13 cellular contexts compared by ENCODE assay signal in genomic region chr20:3848565-3848964, GRCh38. TPM values are rescaled to one million over a fixed set of nuclear protein-coding genes. Genes with fewer than 3 reads are reported as not detected.
DNase-seq lines count a peak whose midpoint lies in the region; ATAC-seq and TF ChIP-seq lines count a peak whose summit lies in the region.
"Had no signal": no experiment of that assay in that cellular context is flagged by ENCODE, and none has a peak within 500 bp of the region (broad histone marks: within the 10 kb centered on the region; RNA-seq: fewer than 3 reads in every experiment).

No MANE protein-coding gene starts in this region.

- H3K36me3 Mint-ChIP-seq in Caco-2 (ENCODE audit: insufficient read depth, unreplicated experiment): peaks cover 29% of the 10 kb centered on the region
- peaks cover 17% of the 10 kb centered on the region for H3K36me3 Mint-ChIP-seq in activated T-helper 2 cell treated with anti-CD3 and anti-CD28 coated beads, Interferon-gamma antibody, Interleukin-2, Interleukin-4, amounts not matched to agents 10 μg/mL and 5 μg/mL and 100 μg/mL, durations not matched to agents 14 hours and 24 hours and 36 hours (ENCODE audit: low read depth)
- H3K36me3 Mint-ChIP-seq in naive thymus-derived CD4-positive, alpha-beta T cell: peaks cover 0 to 6% (median 0%) of the 10 kb centered on the region in 5 donors

- TF ChIP-seq CTCF in AG04450 (IDR thresholded peaks at IDR 0.05; ENCODE audit: low read depth, low read length) (no peak), Caco-2 (IDR thresholded peaks at IDR 0.05; ENCODE audit: insufficient read depth in 1 of 2, low read depth in 1 of 2, low read length in 1 of 2, severe bottlenecking in 1 of 2, unreplicated experiment in 1 of 2) (no peak)

- BruUV-seq in Caco-2 (replicated peaks; lab: Mats Ljungman, UMichigan): no TSS peak

- H3K9me3 ChIP-seq in AG04450 (ENCODE audit: control insufficient read depth, insufficient read depth, low read length) (no peaks in the 10 kb centered on the region; the same call in 1 of the 2 replicates), Caco-2 (no peaks in the 10 kb centered on the region)
- no peaks in the 10 kb centered on the region for H3K9me3 ChIP-seq in naive thymus-derived CD4-positive, alpha-beta T cell (ENCODE audit: control insufficient read depth in 2 of 3, low read length in 3 of 3)
- H3K9me3 ChIP-seq: colonic mucosa had no signal

- peak overlapping the region; percentile 62 for H3K4me3 Mint-ChIP-seq in Caco-2 (ENCODE audit: unreplicated experiment)
- H3K4me3 Mint-ChIP-seq in activated T-helper 2 cell treated with anti-CD3 and anti-CD28 coated beads, Interferon-gamma antibody, Interleukin-2, Interleukin-4, amounts not matched to agents 10 μg/mL and 5 μg/mL and 100 μg/mL, durations not matched to agents 14 hours and 24 hours and 36 hours (ENCODE audit: low read depth): peak overlapping the region; percentile 90
- H3K4me3 Mint-ChIP-seq in naive thymus-derived CD4-positive, alpha-beta T cell: peak overlapping the region; percentile 85 to 93 (median 90)

- POLR2A ChIA-PET in AG04450 (lab: Yijun Ruan, JAX): no interaction called here
- POLR2A ChIA-PET in Caco-2 (lab: Charles Lee): interaction anchor here (1.1 kb wide), 1 partner anchor 23 kb away, joined by 3 read pairs; no protein-coding TSS in a partner anchor
- POLR2A ChIA-PET in naive thymus-derived CD4-positive, alpha-beta T cell (lab: Charles Lee): interaction anchor here (1.0 kb wide), 1 partner anchor 9 kb away, joined by 5 read pairs; no protein-coding TSS in a partner anchor

- H3K4me3 ChIP-seq in AG04450 (ENCODE audit: low read depth, low read length) (no peak overlapping the region; the same call in 1 of the 2 replicates), Caco-2 (ENCODE audit: low read depth, low read length) (no peak overlapping the region)
- no peak overlapping the region for H3K4me3 ChIP-seq in naive thymus-derived CD4-positive, alpha-beta T cell (ENCODE audit: low read length)

- H3K27me3 Mint-ChIP-seq in Caco-2 (ENCODE audit: insufficient read depth, unreplicated experiment): no peaks in the 10 kb centered on the region
- H3K27me3 Mint-ChIP-seq in activated T-helper 2 cell treated with anti-CD3 and anti-CD28 coated beads, Interferon-gamma antibody, Interleukin-2, Interleukin-4, amounts not matched to agents 10 μg/mL and 5 μg/mL and 100 μg/mL, durations not matched to agents 14 hours and 24 hours and 36 hours (ENCODE audit: low read depth): no peaks in the 10 kb centered on the region
- no peaks in the 10 kb centered on the region for H3K27me3 Mint-ChIP-seq in naive thymus-derived CD4-positive, alpha-beta T cell

- H3K27ac ChIP-seq in AG04450 (ENCODE audit: low read depth, low read length): peak overlapping the region; percentile 21
- H3K27ac ChIP-seq in naive thymus-derived CD4-positive, alpha-beta T cell (ENCODE audit: low read depth, low read length): no peak overlapping the region
- H3K27ac ChIP-seq: colonic mucosa had no signal

- peaks cover 10% of the 10 kb centered on the region for H3K4me1 ChIP-seq in Caco-2
- peaks cover 0 to 10% of the 10 kb centered on the region in 2 donors for H3K4me1 ChIP-seq in naive thymus-derived CD4-positive, alpha-beta T cell (ENCODE audit: control insufficient read depth in 2 of 2, insufficient read depth in 2 of 2, low read length in 2 of 2)

- H3K27ac Mint-ChIP-seq in Caco-2 (ENCODE audit: unreplicated experiment): peak overlapping the region; percentile 60
- H3K27ac Mint-ChIP-seq in activated T-helper 2 cell treated with anti-CD3 and anti-CD28 coated beads, Interferon-gamma antibody, Interleukin-2, Interleukin-4, amounts not matched to agents 10 μg/mL and 5 μg/mL and 100 μg/mL, durations not matched to agents 14 hours and 24 hours and 36 hours: peak overlapping the region; percentile 78
- H3K27ac Mint-ChIP-seq in naive thymus-derived CD4-positive, alpha-beta T cell: peak overlapping the region; percentile 59 to 95 (median 89)

- no peaks in the 10 kb centered on the region for H3K9me3 Mint-ChIP-seq in Caco-2 (ENCODE audit: unreplicated experiment)
- no peaks in the 10 kb centered on the region for H3K9me3 Mint-ChIP-seq in activated T-helper 2 cell treated with anti-CD3 and anti-CD28 coated beads, Interferon-gamma antibody, Interleukin-2, Interleukin-4, amounts not matched to agents 10 μg/mL and 5 μg/mL and 100 μg/mL, durations not matched to agents 14 hours and 24 hours and 36 hours
- no peaks in the 10 kb centered on the region for H3K9me3 Mint-ChIP-seq in naive thymus-derived CD4-positive, alpha-beta T cell

- no peak for DNase-seq in AG04450 (ENCODE audit: low read depth, low spot score)
- DNase-seq in Caco-2: no peak
- no peak for DNase-seq in activated T-helper 2 cell treated with anti-CD3 and anti-CD28 coated beads, Interferon-gamma antibody, Interleukin-2, Interleukin-4, amounts not matched to agents 10 μg/mL and 5 μg/mL and 100 μg/mL, durations not matched to agents 14 hours and 24 hours and 36 hours (ENCODE audit: low spot score)
- no peak for DNase-seq in naive thymus-derived CD4-positive, alpha-beta T cell
- DNase-seq in DMS153 (lab: John Stamatoyannopoulos, UW): no peak
- DNase-seq in amniotic stem cell (lab: John Stamatoyannopoulos, UW): no peak
- DNase-seq in mucosa of gallbladder (ENCODE audit: low spot score): no peak
- DNase-seq: activated gamma-delta T cell, colonic mucosa, NCI-H2029, retina, SHP77 treated with DMSO at 0.1 percent for 48 hours had no signal

- ATAC-seq in naive thymus-derived CD4-positive, alpha-beta T cell: no peak
- no peak for ATAC-seq in HG03469 (IDR thresholded peaks at IDR 0.05; ENCODE audit: unreplicated experiment)

- H3K4me1 Mint-ChIP-seq in Caco-2 (ENCODE audit: low read depth, unreplicated experiment): peaks cover 10% of the 10 kb centered on the region
- peaks cover 17% of the 10 kb centered on the region for H3K4me1 Mint-ChIP-seq in activated T-helper 2 cell treated with anti-CD3 and anti-CD28 coated beads, Interferon-gamma antibody, Interleukin-2, Interleukin-4, amounts not matched to agents 10 μg/mL and 5 μg/mL and 100 μg/mL, durations not matched to agents 14 hours and 24 hours and 36 hours (ENCODE audit: low read depth)
- H3K4me1 Mint-ChIP-seq in naive thymus-derived CD4-positive, alpha-beta T cell: peaks cover 16 to 30% (median 27%) of the 10 kb centered on the region in 7 donors

- H3K36me3 ChIP-seq in Caco-2 (ENCODE audit: control insufficient read depth, insufficient read depth, low read length): no peaks in the 10 kb centered on the region
- H3K36me3 ChIP-seq in naive thymus-derived CD4-positive, alpha-beta T cell (ENCODE audit: control insufficient read depth in 2 of 3, insufficient read depth in 3 of 3, low read length in 3 of 3): peaks cover 0 to 9% (median 0%) of the 10 kb centered on the region in 3 experiments
- H3K36me3 ChIP-seq: colonic mucosa had no signal

- H3K27me3 ChIP-seq in AG04450 (ENCODE audit: control insufficient read depth, insufficient read depth, low read length): no peaks in the 10 kb centered on the region
- H3K27me3 ChIP-seq in Caco-2 (replicated peaks; ENCODE audit: control insufficient read depth, insufficient read depth, low read length): no peaks in the 10 kb centered on the region
- no peaks in the 10 kb centered on the region for H3K27me3 ChIP-seq in naive thymus-derived CD4-positive, alpha-beta T cell (ENCODE audit: control insufficient read depth in 2 of 2, insufficient read depth in 2 of 2, low read length in 2 of 2)
- H3K27me3 ChIP-seq: colonic mucosa had no signal

- CTCF ChIA-PET in AG04450 (lab: Charles Lee) (interaction anchor here (0.6 kb wide), 1 partner anchor 77 kb away, joined by 3 read pairs; no protein-coding TSS in a partner anchor), Caco-2 (lab: Charles Lee) (no interaction called here)
- CTCF ChIA-PET in naive thymus-derived CD4-positive, alpha-beta T cell (lab: Charles Lee): no interaction called here

- intact Hi-C loops in Caco-2 (cut with micrococcal nuclease; ENCODE audit: unreplicated experiment): no loop called here
- intact Hi-C loops in activated T-helper 2 cell treated with anti-CD3 and anti-CD28 coated beads, Interferon-gamma antibody, Interleukin-2, Interleukin-4, amounts not matched to agents 10 μg/mL and 5 μg/mL and 100 μg/mL, durations not matched to agents 14 hours and 24 hours and 36 hours (cut with micrococcal nuclease): no loop called here
- intact Hi-C loops in naive thymus-derived CD4-positive, alpha-beta T cell (cut with micrococcal nuclease): loop anchor here in 1 of 2 donors (5.0 kb wide), 2 partner anchors 39 to 81 kb away; partner anchors contain the start of genes ADISSP and PANK2

RNA-seq across cellular contexts. Expression of gene MAVS, which starts 1.9 kb away (rescaled TPM):
- 16.4 and 18.2 TPM in 2 replicates for polyA plus RNA-seq in AG04450 (2011; rRNA removed)
- 40.2 and 42.4 TPM in 2 replicates for polyA minus RNA-seq in AG04450 (2011; rRNA and poly(A)+ RNA removed)
- total RNA-seq in Caco-2 (2022): 49.3 and 56.4 TPM in 2 replicates
- total RNA-seq in activated T-helper 2 cell treated with anti-CD3 and anti-CD28 coated beads, Interferon-gamma antibody, Interleukin-2, Interleukin-4, amounts not matched to agents 10 μg/mL and 5 μg/mL and 100 μg/mL, durations not matched to agents 14 hours and 24 hours and 36 hours: 41.0 and 43.5 TPM in 2 replicates
- 10 to 100 TPM; 23.3 to 49.9 (median 41.5) TPM for total RNA-seq in naive thymus-derived CD4-positive, alpha-beta T cell
- 10 to 100 TPM in 1 of 2 donors, 1 to 10 TPM in 1; 3.5 to 10.1 TPM for polyA plus RNA-seq in naive thymus-derived CD4-positive, alpha-beta T cell
- total RNA-seq in mucosa of gallbladder: 44.9 TPM

RNA-seq across cellular contexts. Expression of gene AP5S1, which starts 28.2 kb away (rescaled TPM):
- 7.8 and 11.7 TPM in 2 replicates for polyA plus RNA-seq in AG04450 (2011; rRNA removed)
- polyA minus RNA-seq in AG04450 (2011; rRNA and poly(A)+ RNA removed): 10.3 and 14.3 TPM in 2 replicates
- 14.9 and 17.3 TPM in 2 replicates for total RNA-seq in Caco-2 (2022)
- total RNA-seq in activated T-helper 2 cell treated with anti-CD3 and anti-CD28 coated beads, Interferon-gamma antibody, Interleukin-2, Interleukin-4, amounts not matched to agents 10 μg/mL and 5 μg/mL and 100 μg/mL, durations not matched to agents 14 hours and 24 hours and 36 hours: 11.9 and 12.8 TPM in 2 replicates
- total RNA-seq in naive thymus-derived CD4-positive, alpha-beta T cell: 10 to 100 TPM in 4 of 5 experiments, 1 to 10 TPM in 1; 7.9 to 14.0 (median 10.8) TPM
- polyA plus RNA-seq in naive thymus-derived CD4-positive, alpha-beta T cell: 10 to 100 TPM; 19.8 to 25.9 TPM
- total RNA-seq in mucosa of gallbladder: 16.2 TPM

RNA-seq across cellular contexts. Expression of gene PANK2, which starts 40.6 kb away (rescaled TPM):
- 24.9 and 32.2 TPM in 2 replicates for polyA plus RNA-seq in AG04450 (2011; rRNA removed)
- 27.8 and 35.2 TPM in 2 replicates for polyA minus RNA-seq in AG04450 (2011; rRNA and poly(A)+ RNA removed)
- total RNA-seq in Caco-2 (2022) (55.8 and 58.3 TPM in 2 replicates), mucosa of gallbladder (32.5 TPM)
- total RNA-seq in activated T-helper 2 cell treated with anti-CD3 and anti-CD28 coated beads, Interferon-gamma antibody, Interleukin-2, Interleukin-4, amounts not matched to agents 10 μg/mL and 5 μg/mL and 100 μg/mL, durations not matched to agents 14 hours and 24 hours and 36 hours: 49.2 and 51.4 TPM in 2 replicates
- 10 to 100 TPM; 42.4 to 69.7 (median 59.1) TPM for total RNA-seq in naive thymus-derived CD4-positive, alpha-beta T cell
- polyA plus RNA-seq in naive thymus-derived CD4-positive, alpha-beta T cell: 10 to 100 TPM; 39.0 to 46.9 TPM

RNA-seq across cellular contexts. Expression of gene CDC25B, which starts 52.5 kb away (rescaled TPM):
- polyA plus RNA-seq in AG04450 (2011; rRNA removed): 57.3 and 58.9 TPM in 2 replicates
- 41.1 and 48.7 TPM in 2 replicates for polyA minus RNA-seq in AG04450 (2011; rRNA and poly(A)+ RNA removed)
- total RNA-seq in Caco-2 (2022): 59.0 and 66.7 TPM in 2 replicates
- 101 and 103 TPM in 2 replicates for total RNA-seq in activated T-helper 2 cell treated with anti-CD3 and anti-CD28 coated beads, Interferon-gamma antibody, Interleukin-2, Interleukin-4, amounts not matched to agents 10 μg/mL and 5 μg/mL and 100 μg/mL, durations not matched to agents 14 hours and 24 hours and 36 hours
- 100 to 1,000 TPM; 166 to 392 (median 281) TPM for total RNA-seq in naive thymus-derived CD4-positive, alpha-beta T cell
- polyA plus RNA-seq in naive thymus-derived CD4-positive, alpha-beta T cell: 10 to 100 TPM; 37.0 to 45.7 TPM
- 38.9 TPM for total RNA-seq in mucosa of gallbladder
